In the genomic region with DNA sequence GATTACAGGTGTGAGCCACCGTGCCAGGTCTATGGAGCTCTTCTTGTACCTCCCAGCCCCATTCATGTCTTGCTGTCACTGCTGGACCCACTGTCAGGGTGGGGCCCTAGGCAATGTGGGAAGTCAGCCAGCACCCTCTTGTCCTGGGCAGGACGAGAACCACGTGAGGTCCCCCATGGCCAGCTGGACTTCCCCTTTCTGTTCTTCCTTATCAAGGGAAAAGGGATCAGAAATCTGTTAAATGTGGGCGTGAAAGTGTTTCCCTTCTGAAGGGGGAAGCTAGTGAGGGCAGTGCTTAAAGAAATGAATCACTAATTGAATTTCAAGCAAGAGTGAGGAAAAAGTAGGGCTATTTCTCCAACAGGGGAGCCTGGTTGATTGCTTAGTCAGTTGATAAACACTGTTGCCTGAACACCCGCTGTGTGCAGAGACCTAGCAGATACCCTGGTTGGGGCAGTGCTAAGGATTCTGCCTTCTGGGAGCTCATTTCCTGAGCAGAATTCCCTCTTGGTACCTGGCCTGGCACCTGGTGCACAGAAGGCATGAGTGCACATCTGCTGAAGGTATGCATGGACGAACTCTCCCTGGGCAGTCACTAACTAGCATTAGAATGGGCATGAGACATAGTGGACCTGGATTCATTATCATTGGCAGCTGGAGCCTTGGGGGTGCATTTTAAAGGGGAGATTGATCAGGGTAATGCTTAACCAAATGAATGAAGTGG, we compare ENCODE assay signal across 10 cellular contexts. TPM values are rescaled to one million over a fixed set of nuclear protein-coding genes. Genes with fewer than 3 reads are reported as not detected.
A peak's percentile ranks its signal among the peaks of the same experiment; 100 is the strongest.
DNase-seq lines count a peak whose midpoint lies in the region; ATAC-seq, FAIRE-seq and TF ChIP-seq lines count a peak whose summit lies in the region.
"Had no signal": no experiment of that assay in that cellular context is flagged by ENCODE, and none has a peak within 500 bp of the region (broad histone marks: within the 10 kb centered on the region; RNA-seq: fewer than 3 reads in every experiment).

No MANE protein-coding gene starts in this region.

- peak overlapping the region; percentile 42; the same call in 1 of the 2 replicates for H3K4me2 ChIP-seq in GM23338

- H4K20me1 ChIP-seq in GM23338 (replicated peaks; ENCODE audit: insufficient read depth) = no peaks in the 10 kb centered on the region; the same call in 1 of the 2 replicates

- H3K4me3 ChIP-seq in GM23338 = no peak overlapping the region
- H3K4me3 ChIP-seq in heart right ventricle = peak overlapping the region in 2 of 10 donors; percentile 3 to 23
- no peak overlapping the region for H3K4me3 ChIP-seq in small intestine (ENCODE audit: low read depth in 1 of 2, low read length in 2 of 2)

- H3K36me3 ChIP-seq in GM23338 (ENCODE audit: insufficient read depth) = no peaks in the 10 kb centered on the region
- H3K36me3 ChIP-seq in heart right ventricle = no peaks in the 10 kb centered on the region
- no peaks in the 10 kb centered on the region for H3K36me3 ChIP-seq in small intestine (ENCODE audit: control insufficient read depth in 2 of 2, insufficient read depth in 2 of 2, low read length in 2 of 2)

- H3K9me3 ChIP-seq in heart right ventricle = peaks cover 0 to 9% (median 0%) of the 10 kb centered on the region in 11 donors
- H3K9me3 ChIP-seq in small intestine (ENCODE audit: control insufficient read depth, low read depth) = no peaks in the 10 kb centered on the region

- no peaks in the 10 kb centered on the region for H3K36me3 Mint-ChIP-seq in GM23338 (ENCODE audit: low read depth)

- DNase-seq in GM23338 (ENCODE audit: low spot score) (no peak), RPMI8226 (peak; percentile 73), heart right ventricle (peak; percentile 50 to 59), small intestine (peak; percentile 36), NCI-H1694 (lab: John Stamatoyannopoulos, UW) (no peak), HK-2 (ENCODE audit: unreplicated experiment) (no peak)
- DNase-seq: NCI-H524 treated with DMSO at 0.1 percent for 48 hours had no signal

- intact Hi-C loops in heart right ventricle (cut with DNase I) = no loop called here

- H3K27me3 ChIP-seq in GM23338 (ENCODE audit: insufficient read depth) = no peaks in the 10 kb centered on the region
- peaks cover 0 to 3% (median 0%) of the 10 kb centered on the region in 7 donors for H3K27me3 ChIP-seq in heart right ventricle
- H3K27me3 ChIP-seq in small intestine (ENCODE audit: control insufficient read depth in 2 of 2, insufficient read depth in 2 of 2, low read length in 2 of 2) = no peaks in the 10 kb centered on the region

- H3K79me2 ChIP-seq in GM23338 (replicated peaks; ENCODE audit: insufficient read depth) = no peaks in the 10 kb centered on the region

- H3K27ac ChIP-seq in GM23338 (ENCODE audit: low read depth) (peak overlapping the region; percentile 36; the same call in 1 of the 2 replicates), heart right ventricle (peak overlapping the region in 2 of 10 donors; percentile 41 to 87), small intestine (ENCODE audit: low read depth in 1 of 2, low read length in 1 of 2) (no peak overlapping the region)

- ATAC-seq in GM23338 (peak; percentile 45), heart right ventricle (peak in 7 of 8 donors; percentile 35 to 66 (median 56)), HG03196 (IDR thresholded peaks at IDR 0.05; ENCODE audit: unreplicated experiment) (no peak)
- ATAC-seq: esophagus mucosa had no signal

- no peak overlapping the region for H2AFZ ChIP-seq in GM23338

- WGBS in heart right ventricle, 2 donors = 47 to 53% methylated on average over 6 of the region's 6 CpGs
- 36 to 49% (median 37%) methylated on average over 6 of the region's 6 CpGs for WGBS in small intestine, 3 donors

- no peaks in the 10 kb centered on the region for H3K9me2 ChIP-seq in GM23338 (ENCODE audit: insufficient read depth)

- H3K9me3 Mint-ChIP-seq in GM23338 = no peaks in the 10 kb centered on the region

- H3K27me3 Mint-ChIP-seq in GM23338 (ENCODE audit: insufficient read depth, low read depth, poor library complexity) = peaks cover 2% of the 10 kb centered on the region

- no peak overlapping the region for H3K4me3 Mint-ChIP-seq in GM23338
- H3K4me3 Mint-ChIP-seq: neural crest cell had no signal

- TF ChIP-seq CTCF in GM23338 (conservative IDR thresholded peaks at IDR 0.05; ENCODE audit: low read depth in 2 of 2) (no peak), heart right ventricle (IDR thresholded peaks at IDR 0.05) (no peak)

- no peaks in the 10 kb centered on the region for H3F3A ChIP-seq in GM23338 (replicated peaks; ENCODE audit: low read depth)

- no peak for FAIRE-seq in small intestine (lab: Jason Lieb, UNC)

- peaks cover 20% of the 10 kb centered on the region for H3K4me1 Mint-ChIP-seq in GM23338
- H3K4me1 Mint-ChIP-seq: neural crest cell had no signal

- H3K27ac Mint-ChIP-seq in GM23338 = no peak overlapping the region

- H3K4me1 ChIP-seq in GM23338 (ENCODE audit: insufficient read depth) = peaks cover 11% of the 10 kb centered on the region
- peaks cover 0 to 95% (median 16%) of the 10 kb centered on the region in 9 donors for H3K4me1 ChIP-seq in heart right ventricle
- peaks cover 2 to 9% of the 10 kb centered on the region in 2 donors for H3K4me1 ChIP-seq in small intestine (ENCODE audit: control insufficient read depth in 2 of 2, insufficient read depth in 1 of 2, low read depth in 1 of 2, low read length in 1 of 2)

TF ChIP-seq in GM23338, 12 proteins besides CTCF, POLR2A, EP300 and RAD21 (continues in another document):
- TF ChIP-seq EZH2phosphoT487 (IDR thresholded peaks at IDR 0.05; ENCODE audit: unreplicated experiment) (no peak), NANOG (IDR thresholded peaks at IDR 0.05; ENCODE audit: borderline replicate concordance) (no peak), CREB1 (CRISPR knock-in tag; IDR thresholded peaks at IDR 0.05; ENCODE audit: low read depth) (no peak), POLR2AphosphoS5 (IDR thresholded peaks at IDR 0.05; ENCODE audit: low read depth) (no peak), REST (IDR thresholded peaks at IDR 0.05; ENCODE audit: unreplicated experiment) (no peak), ZNF114 (CRISPR knock-in tag; IDR thresholded peaks at IDR 0.05) (no peak), ZNF331 (CRISPR knock-in tag; IDR thresholded peaks at IDR 0.05; ENCODE audit: low read depth) (no peak), JUNB (IDR thresholded peaks at IDR 0.05; ENCODE audit: unreplicated experiment) (no peak), STAT1 (IDR thresholded peaks at IDR 0.05; ENCODE audit: unreplicated experiment) (no peak)
- TF ChIP-seq, protein P1, sequence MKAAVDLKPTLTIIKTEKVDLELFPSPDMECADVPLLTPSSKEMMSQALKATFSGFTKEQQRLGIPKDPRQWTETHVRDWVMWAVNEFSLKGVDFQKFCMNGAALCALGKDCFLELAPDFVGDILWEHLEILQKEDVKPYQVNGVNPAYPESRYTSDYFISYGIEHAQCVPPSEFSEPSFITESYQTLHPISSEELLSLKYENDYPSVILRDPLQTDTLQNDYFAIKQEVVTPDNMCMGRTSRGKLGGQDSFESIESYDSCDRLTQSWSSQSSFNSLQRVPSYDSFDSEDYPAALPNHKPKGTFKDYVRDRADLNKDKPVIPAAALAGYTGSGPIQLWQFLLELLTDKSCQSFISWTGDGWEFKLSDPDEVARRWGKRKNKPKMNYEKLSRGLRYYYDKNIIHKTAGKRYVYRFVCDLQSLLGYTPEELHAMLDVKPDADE (IDR thresholded peaks at IDR 0.05) = no peak

RNA-seq across cellular contexts. Expression of gene ADCY7, which starts 13.0 kb away (rescaled TPM):
- total RNA-seq in GM23338 (2014; rRNA removed; shearing (Covaris generic)) = 10.5 and 10.8 TPM in 2 replicates
- 2.4 and 2.5 TPM in 2 replicates for polyA plus RNA-seq in GM23338 (2016; fragmentation: Nextera tagmentation; extraction: Ambion mirVana)
- total RNA-seq in heart right ventricle = 10 to 100 TPM in 2 of 10 donors, 1 to 10 TPM in 8; 2.2 to 25.5 (median 4.7) TPM
- 1 to 10 TPM; 2.4 to 5.0 TPM for polyA plus RNA-seq in heart right ventricle
- 1 to 10 TPM in 1 of 3 donors, under 1 TPM in 2; 0.45 to 6.3 (median 0.54) TPM for polyA plus RNA-seq in small intestine

Comparison
In these comparisons a context has a peak if more than half of its experiments do, and no peak if none do; other contexts are left out.
1. DNase-seq: peak in RPMI8226 (single experiment), heart right ventricle (2 of 2) and small intestine (single experiment); none in GM23338 (single experiment), NCI-H1694 (single experiment) and HK-2 (single experiment).